Comparison of ENCODE assay signal across 8 cellular contexts in the genomic region with DNA sequence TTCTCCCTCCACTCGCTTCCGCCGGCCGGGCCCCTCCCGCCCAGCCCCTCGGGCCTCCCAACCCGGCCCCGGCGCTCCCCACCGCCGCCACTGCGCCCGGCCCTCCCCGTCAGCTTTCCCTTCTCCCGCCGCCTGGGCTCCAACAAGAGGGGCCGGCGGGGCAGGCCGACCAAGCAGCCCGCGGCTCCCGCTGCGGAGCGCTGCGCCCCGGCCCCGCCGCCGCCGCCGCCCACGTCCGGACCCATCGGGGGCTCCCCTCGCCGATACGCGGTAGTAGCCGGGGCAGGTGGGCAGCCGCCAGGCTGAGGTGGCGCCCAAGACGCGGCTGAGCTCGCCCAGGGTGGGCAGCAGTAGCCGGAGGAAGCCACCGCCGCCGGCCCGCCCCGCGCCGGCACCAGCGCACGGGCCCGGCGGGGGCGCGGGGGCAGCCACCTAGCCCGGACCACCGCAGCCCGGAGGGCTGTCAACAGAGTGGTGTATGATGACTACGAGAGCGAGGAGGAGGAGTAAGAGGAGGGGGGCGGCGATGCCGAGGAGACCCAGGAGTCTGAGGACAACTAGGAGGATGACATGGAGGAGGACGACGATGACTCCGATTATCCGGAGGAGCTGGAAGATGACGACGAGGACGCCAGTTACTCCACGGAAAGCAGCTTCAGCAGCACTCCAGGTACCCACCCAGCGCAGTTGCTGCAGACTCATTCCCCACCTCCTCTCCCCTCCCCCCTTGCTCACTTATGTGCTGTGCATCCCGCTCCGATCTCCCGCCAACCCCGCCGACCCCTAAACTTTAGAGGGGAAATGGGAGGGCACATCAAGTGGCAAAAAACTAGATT. TPM values are rescaled to one million over a fixed set of nuclear protein-coding genes. Genes with fewer than 3 reads are reported as not detected.
DNase-seq lines count a peak whose midpoint lies in the region; ATAC-seq and TF ChIP-seq lines count a peak whose summit lies in the region.

No MANE protein-coding gene starts in this region.

- DNase-seq in AG08396 (ENCODE audit: low spot score) (peak; percentile 52), PC-3 (peak; percentile 24), Right ventricle myocardium superior (peak; percentile 49), ovary (peak in 3 of 5 donors; percentile 26 to 36 (median 34)), uterus (peak; percentile 27 to 29)

- H3K4me1 ChIP-seq in PC-3 (ENCODE audit: insufficient read depth, low read length) = no peaks in the 10 kb centered on the region
- H3K4me1 ChIP-seq in ovary (ENCODE audit: insufficient read depth) = peaks cover 2% of the 10 kb centered on the region
- H3K4me1 ChIP-seq in uterus = peaks cover 0 to 7% of the 10 kb centered on the region in 2 donors

- peaks cover 46% of the 10 kb centered on the region for H3K79me2 ChIP-seq in PC-3 (ENCODE audit: low read length)

- H3K27me3 ChIP-seq in PC-3 (ENCODE audit: low read length) (no peaks in the 10 kb centered on the region), ovary (no peaks in the 10 kb centered on the region), uterus (no peaks in the 10 kb centered on the region)

- no peaks in the 10 kb centered on the region for H3K9me3 Mint-ChIP-seq in activated naive CD8-positive, alpha-beta T cell (ENCODE audit: low read depth)

- H3K36me3 ChIP-seq in PC-3 (ENCODE audit: low read depth, low read length) (no peaks in the 10 kb centered on the region), ovary (no peaks in the 10 kb centered on the region), uterus (no peaks in the 10 kb centered on the region)

- intact Hi-C loops in PC-3 (cut with micrococcal nuclease) = loop anchor here (5.0 kb wide), 2 partner anchors 60 to 130 kb away; no protein-coding TSS in a partner anchor
- intact Hi-C loops in Right ventricle myocardium superior (cut with DNase I) = loop anchor here (10.0 kb wide), 1 partner anchor 137 kb away; a partner anchor contains a TSS
- intact Hi-C loops in ovary (cut with DNase I) = no loop called here
- intact Hi-C loops in uterus (cut with DNase I; ENCODE audit: low total_unique reads) = no loop called here

- H3K4me3 ChIP-seq in PC-3 (ENCODE audit: low read length) (peak overlapping the region; percentile 95), ovary (peak overlapping the region; percentile 75), uterus (peak overlapping the region; percentile 60 to 93)

- CTCF ChIA-PET in PC-3 (lab: Charles Lee) = no interaction called here

- ATAC-seq in GM18909 (IDR thresholded peaks at IDR 0.05; ENCODE audit: poor library complexity, unreplicated experiment) (peak; percentile 47), HG03159 (IDR thresholded peaks at IDR 0.05; ENCODE audit: unreplicated experiment) (peak; percentile 45), PC-3 (peak; percentile 47), Right ventricle myocardium superior (ENCODE audit: poor library complexity) (peak; percentile 84)

- peak overlapping the region; percentile 92 for H3K27ac Mint-ChIP-seq in activated naive CD8-positive, alpha-beta T cell

- no peaks in the 10 kb centered on the region for H3F3A ChIP-seq in PC-3 (ENCODE audit: low read length, unreplicated experiment)

- TF ChIP-seq POLR2A in ovary (IDR thresholded peaks at IDR 0.05) (no peak), uterus (IDR thresholded peaks at IDR 0.05) (no peak)

- TF ChIP-seq CTCF in PC-3 (conservative IDR thresholded peaks at IDR 0.05; ENCODE audit: low read depth, low read length) (no peak), ovary (IDR thresholded peaks at IDR 0.05) (no peak), uterus (IDR thresholded peaks at IDR 0.05) (no peak)

- no TSS peak for BruUV-seq in PC-3 (replicated peaks; lab: Mats Ljungman, UMichigan)

- TF ChIP-seq EP300 in ovary (IDR thresholded peaks at IDR 0.05) = no peak

- H3K27me3 Mint-ChIP-seq in activated naive CD8-positive, alpha-beta T cell = no peaks in the 10 kb centered on the region

- WGBS in ovary, 3 donors = 0 to 1% (median 0%) methylated on average over 37 to 80 of the region's 80 CpGs

- POLR2A ChIA-PET in PC-3 (lab: Charles Lee; ENCODE audit: unreplicated experiment) = no interaction called here

- no peaks in the 10 kb centered on the region for H4K20me1 ChIP-seq in PC-3 (ENCODE audit: low read length)

- H3K9me3 ChIP-seq in PC-3 (ENCODE audit: low read length) (no peaks in the 10 kb centered on the region), ovary (no peaks in the 10 kb centered on the region), uterus (no peaks in the 10 kb centered on the region)

- no peaks in the 10 kb centered on the region for H3K9me2 ChIP-seq in PC-3 (replicated peaks; ENCODE audit: low read length)

- peak overlapping the region; percentile 95 for H3K4me3 Mint-ChIP-seq in activated naive CD8-positive, alpha-beta T cell

- H3K27ac ChIP-seq in PC-3 (ENCODE audit: low read length) (no peak overlapping the region; the same call in 1 of the 2 replicates), ovary (peak overlapping the region; percentile 87 to 90), uterus (peak overlapping the region; percentile 90 to 91)

- H3K36me3 Mint-ChIP-seq in activated naive CD8-positive, alpha-beta T cell = peaks cover 2% of the 10 kb centered on the region

- H2AFZ ChIP-seq in PC-3 (ENCODE audit: low read length) = peak overlapping the region; percentile 77

- H3K9ac ChIP-seq in PC-3 (ENCODE audit: low read length) = peak overlapping the region; percentile 76

- H3K4me1 Mint-ChIP-seq in activated naive CD8-positive, alpha-beta T cell (ENCODE audit: low read depth) = peaks cover 40% of the 10 kb centered on the region

- peak overlapping the region; percentile 97 for H3K4me2 ChIP-seq in PC-3 (ENCODE audit: low read length)

RNA-seq across cellular contexts. Expression of a gene that starts 0.5 kb away (rescaled TPM):
- 7.4 and 9.5 TPM in 2 replicates for total RNA-seq in PC-3 (2014; rRNA removed)
- 3.0 TPM for total RNA-seq in Right ventricle myocardium superior
- total RNA-seq in ovary = 10 to 100 TPM; 12.1 to 23.8 (median 19.2) TPM
- polyA plus RNA-seq in ovary = 10 to 100 TPM; 16.3 to 18.2 TPM
- total RNA-seq in uterus = 100 to 1,000 TPM in 1 of 4 donors, 10 to 100 TPM in 3; 12.0 to 105 (median 24.9) TPM

Comparison
In these comparisons a context has a peak if more than half of its experiments do, and no peak if none do; other contexts are left out.
1. intact Hi-C loops: an anchor here in PC-3 (5.0 kb wide) and Right ventricle myocardium superior (10.0 kb wide); none called in ovary and uterus.